1 cellular context compared by ENCODE assay signal in the genomic region with DNA sequence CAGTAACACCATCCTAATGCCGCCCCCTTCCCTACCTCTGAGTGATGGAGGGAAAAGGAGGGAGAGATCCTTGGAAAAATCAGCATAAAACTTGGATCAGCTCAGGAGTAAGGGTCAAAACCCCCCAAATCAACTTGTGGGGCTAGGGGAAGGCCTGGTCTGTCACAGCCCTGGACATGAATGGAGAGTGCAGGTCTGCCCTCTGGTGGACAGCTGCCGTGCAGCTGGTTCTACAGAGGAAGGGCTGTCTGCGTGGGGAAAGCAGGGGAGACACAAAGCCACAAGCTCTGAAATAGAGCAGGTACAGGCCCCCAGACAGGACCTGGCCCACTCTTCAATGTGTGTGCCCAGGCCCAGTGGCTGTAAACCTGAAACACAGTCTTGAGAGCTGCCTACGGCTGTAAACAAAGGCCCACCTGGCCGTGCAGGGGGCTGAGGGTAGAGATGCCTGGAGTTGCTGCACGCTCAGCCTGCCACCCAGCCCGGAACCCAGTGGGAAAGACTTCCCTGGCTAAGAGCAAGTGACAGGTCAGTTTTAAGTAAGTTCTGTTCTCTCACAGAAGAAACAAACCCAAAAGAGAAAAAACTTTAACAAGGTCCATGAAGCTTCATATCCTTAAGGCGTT.
TF ChIP-seq lines count a peak whose summit lies in the region.

No MANE protein-coding gene starts in this region.

TF ChIP-seq in K562, 482 proteins besides CTCF, POLR2A, EP300 and RAD21 (continued from another document):
- TF ChIP-seq, protein P1, sequence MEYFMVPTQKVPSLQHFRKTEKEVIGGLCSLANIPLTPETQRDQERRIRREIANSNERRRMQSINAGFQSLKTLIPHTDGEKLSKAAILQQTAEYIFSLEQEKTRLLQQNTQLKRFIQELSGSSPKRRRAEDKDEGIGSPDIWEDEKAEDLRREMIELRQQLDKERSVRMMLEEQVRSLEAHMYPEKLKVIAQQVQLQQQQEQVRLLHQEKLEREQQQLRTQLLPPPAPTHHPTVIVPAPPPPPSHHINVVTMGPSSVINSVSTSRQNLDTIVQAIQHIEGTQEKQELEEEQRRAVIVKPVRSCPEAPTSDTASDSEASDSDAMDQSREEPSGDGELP (CRISPR knock-in tag; IDR thresholded peaks at IDR 0.05; ENCODE audit: borderline replicate concordance) = peak; percentile 78; the same call in 1 of the 2 replicates
- TF ChIP-seq FOXA1 (IDR thresholded peaks at IDR 0.05; ENCODE audit: borderline replicate concordance) = no peak
- peak; percentile 81 for TF ChIP-seq SMC3 (conservative IDR thresholded peaks at IDR 0.05; ENCODE audit: insufficient read depth, low read depth, low read length)
- TF ChIP-seq ASH1L (IDR thresholded peaks at IDR 0.05; ENCODE audit: borderline replicate concordance, low read depth, partially characterized antibody) = no peak
- no peak for TF ChIP-seq CBFA2T2 (conservative IDR thresholded peaks at IDR 0.05)
- TF ChIP-seq, protein P2, sequence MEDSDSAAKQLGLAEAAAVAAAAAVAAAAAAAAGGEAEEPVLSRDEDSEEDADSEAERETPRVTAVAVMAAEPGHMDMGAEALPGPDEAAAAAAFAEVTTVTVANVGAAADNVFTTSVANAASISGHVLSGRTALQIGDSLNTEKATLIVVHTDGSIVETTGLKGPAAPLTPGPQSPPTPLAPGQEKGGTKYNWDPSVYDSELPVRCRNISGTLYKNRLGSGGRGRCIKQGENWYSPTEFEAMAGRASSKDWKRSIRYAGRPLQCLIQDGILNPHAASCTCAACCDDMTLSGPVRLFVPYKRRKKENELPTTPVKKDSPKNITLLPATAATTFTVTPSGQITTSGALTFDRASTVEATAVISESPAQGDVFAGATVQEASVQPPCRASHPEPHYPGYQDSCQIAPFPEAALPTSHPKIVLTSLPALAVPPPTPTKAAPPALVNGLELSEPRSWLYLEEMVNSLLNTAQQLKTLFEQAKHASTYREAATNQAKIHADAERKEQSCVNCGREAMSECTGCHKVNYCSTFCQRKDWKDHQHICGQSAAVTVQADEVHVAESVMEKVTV (CRISPR knock-in tag; IDR thresholded peaks at IDR 0.05) = peak; percentile 19; the same call in 1 of the 2 replicates
- TF ChIP-seq WHSC1 (IDR thresholded peaks at IDR 0.05; ENCODE audit: low read length) = no peak
- TF ChIP-seq EGR1 (conservative IDR thresholded peaks at IDR 0.05) = no peak
- TF ChIP-seq, protein P3, sequence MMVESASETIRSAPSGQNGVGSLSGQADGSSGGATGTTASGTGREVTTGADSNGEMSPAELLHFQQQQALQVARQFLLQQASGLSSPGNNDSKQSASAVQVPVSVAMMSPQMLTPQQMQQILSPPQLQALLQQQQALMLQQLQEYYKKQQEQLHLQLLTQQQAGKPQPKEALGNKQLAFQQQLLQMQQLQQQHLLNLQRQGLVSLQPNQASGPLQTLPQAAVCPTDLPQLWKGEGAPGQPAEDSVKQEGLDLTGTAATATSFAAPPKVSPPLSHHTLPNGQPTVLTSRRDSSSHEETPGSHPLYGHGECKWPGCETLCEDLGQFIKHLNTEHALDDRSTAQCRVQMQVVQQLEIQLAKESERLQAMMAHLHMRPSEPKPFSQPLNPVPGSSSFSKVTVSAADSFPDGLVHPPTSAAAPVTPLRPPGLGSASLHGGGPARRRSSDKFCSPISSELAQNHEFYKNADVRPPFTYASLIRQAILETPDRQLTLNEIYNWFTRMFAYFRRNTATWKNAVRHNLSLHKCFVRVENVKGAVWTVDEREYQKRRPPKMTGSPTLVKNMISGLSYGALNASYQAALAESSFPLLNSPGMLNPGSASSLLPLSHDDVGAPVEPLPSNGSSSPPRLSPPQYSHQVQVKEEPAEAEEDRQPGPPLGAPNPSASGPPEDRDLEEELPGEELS (CRISPR knock-in tag; IDR thresholded peaks at IDR 0.05; ENCODE audit: borderline replicate concordance) = no peak
- TF ChIP-seq XRCC5 (IDR thresholded peaks at IDR 0.05; ENCODE audit: low read depth, low read length) = 0 out of 2 replicates have a peak, but pooled peaks have one; percentile 40
- no peak for TF ChIP-seq PTTG1 (tag; IDR thresholded peaks at IDR 0.05; ENCODE audit: low read depth)
- no peak for TF ChIP-seq ZNF584 (CRISPR knock-in tag; IDR thresholded peaks at IDR 0.05; ENCODE audit: low read depth)
- TF ChIP-seq ZKSCAN1 (IDR thresholded peaks at IDR 0.05; ENCODE audit: low read depth, low read length) = no peak
- TF ChIP-seq, protein P4, sequence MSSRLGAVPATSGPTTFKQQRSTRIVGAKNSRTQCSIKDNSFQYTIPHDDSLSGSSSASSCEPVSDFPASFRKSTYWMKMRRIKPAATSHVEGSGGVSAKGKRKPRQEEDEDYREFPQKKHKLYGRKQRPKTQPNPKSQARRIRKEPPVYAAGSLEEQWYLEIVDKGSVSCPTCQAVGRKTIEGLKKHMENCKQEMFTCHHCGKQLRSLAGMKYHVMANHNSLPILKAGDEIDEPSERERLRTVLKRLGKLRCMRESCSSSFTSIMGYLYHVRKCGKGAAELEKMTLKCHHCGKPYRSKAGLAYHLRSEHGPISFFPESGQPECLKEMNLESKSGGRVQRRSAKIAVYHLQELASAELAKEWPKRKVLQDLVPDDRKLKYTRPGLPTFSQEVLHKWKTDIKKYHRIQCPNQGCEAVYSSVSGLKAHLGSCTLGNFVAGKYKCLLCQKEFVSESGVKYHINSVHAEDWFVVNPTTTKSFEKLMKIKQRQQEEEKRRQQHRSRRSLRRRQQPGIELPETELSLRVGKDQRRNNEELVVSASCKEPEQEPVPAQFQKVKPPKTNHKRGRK (tag; IDR thresholded peaks at IDR 0.05) = no peak
- TF ChIP-seq, protein P5, sequence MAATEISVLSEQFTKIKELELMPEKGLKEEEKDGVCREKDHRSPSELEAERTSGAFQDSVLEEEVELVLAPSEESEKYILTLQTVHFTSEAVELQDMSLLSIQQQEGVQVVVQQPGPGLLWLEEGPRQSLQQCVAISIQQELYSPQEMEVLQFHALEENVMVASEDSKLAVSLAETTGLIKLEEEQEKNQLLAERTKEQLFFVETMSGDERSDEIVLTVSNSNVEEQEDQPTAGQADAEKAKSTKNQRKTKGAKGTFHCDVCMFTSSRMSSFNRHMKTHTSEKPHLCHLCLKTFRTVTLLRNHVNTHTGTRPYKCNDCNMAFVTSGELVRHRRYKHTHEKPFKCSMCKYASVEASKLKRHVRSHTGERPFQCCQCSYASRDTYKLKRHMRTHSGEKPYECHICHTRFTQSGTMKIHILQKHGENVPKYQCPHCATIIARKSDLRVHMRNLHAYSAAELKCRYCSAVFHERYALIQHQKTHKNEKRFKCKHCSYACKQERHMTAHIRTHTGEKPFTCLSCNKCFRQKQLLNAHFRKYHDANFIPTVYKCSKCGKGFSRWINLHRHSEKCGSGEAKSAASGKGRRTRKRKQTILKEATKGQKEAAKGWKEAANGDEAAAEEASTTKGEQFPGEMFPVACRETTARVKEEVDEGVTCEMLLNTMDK (IDR thresholded peaks at IDR 0.05; ENCODE audit: borderline replicate concordance, insufficient read depth, low read depth, low read length, poor library complexity, severe bottlenecking) = peak; percentile 82
TF ChIP-seq in K562: peak in this region for 9.
